Comparison of ENCODE assay signal across 14 cellular contexts in the genomic region with DNA sequence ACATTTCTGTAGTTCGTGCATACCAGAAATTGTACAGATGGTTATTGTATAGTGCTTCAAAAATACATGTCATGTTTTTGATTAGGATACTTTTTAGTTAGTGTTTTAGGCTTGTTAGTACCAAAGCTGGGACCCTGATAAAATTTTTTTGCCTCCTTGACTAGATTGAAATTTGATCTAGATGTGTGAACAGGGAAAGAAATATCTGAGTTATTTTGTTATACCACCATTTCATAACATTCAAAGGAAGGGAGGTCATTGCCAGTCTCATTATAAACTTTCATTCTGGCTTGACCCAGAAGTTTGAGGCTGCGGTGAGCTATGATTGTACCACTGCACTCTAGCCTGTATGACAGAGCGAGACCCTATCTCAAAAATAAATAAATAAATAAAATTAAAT. TPM values are rescaled to one million over a fixed set of nuclear protein-coding genes. Genes with fewer than 3 reads are reported as not detected.
DNase-seq lines count a peak whose midpoint lies in the region; ATAC-seq and TF ChIP-seq lines count a peak whose summit lies in the region.
"Had no signal": no experiment of that assay in that cellular context is flagged by ENCODE, and none has a peak within 500 bp of the region (broad histone marks: within the 10 kb centered on the region; RNA-seq: fewer than 3 reads in every experiment).

No MANE protein-coding gene starts in this region.

- H3K27ac Mint-ChIP-seq in chondrocyte (ENCODE audit: unreplicated experiment): peak overlapping the region; percentile 58
- H3K27ac Mint-ChIP-seq: B cell; CD4-positive, alpha-beta T cell; GM23338 had no signal

- H3K27me3 ChIP-seq in osteoblast (ENCODE audit: insufficient read depth, low read length): no peaks in the 10 kb centered on the region

- H3K36me3 Mint-ChIP-seq in chondrocyte (ENCODE audit: low read depth): peaks cover 22% of the 10 kb centered on the region

- H3K27ac ChIP-seq in SK-N-MC: 0 out of 2 replicates have a peak overlapping the region, but pooled peaks have one; percentile 8
- no peak overlapping the region for H3K27ac ChIP-seq in osteoblast (ENCODE audit: low read depth, low read length)

- peaks cover 86% of the 10 kb centered on the region for H4K20me1 ChIP-seq in osteoblast (ENCODE audit: insufficient read depth, low read length)

- no peak for ATAC-seq in HG03378 (IDR thresholded peaks at IDR 0.05; ENCODE audit: unreplicated experiment)
- ATAC-seq: GM23338 had no signal

- H3K4me3 Mint-ChIP-seq in chondrocyte (ENCODE audit: unreplicated experiment): no peak overlapping the region
- H3K4me3 Mint-ChIP-seq: B cell; CD4-positive, alpha-beta T cell; GM23338 had no signal

- H3K4me1 Mint-ChIP-seq in chondrocyte (ENCODE audit: low read depth): peaks cover 69% of the 10 kb centered on the region

- H3K9me3 Mint-ChIP-seq in chondrocyte (ENCODE audit: low read depth): no peaks in the 10 kb centered on the region
- H3K9me3 Mint-ChIP-seq: CD4-positive, alpha-beta T cell; GM23338 had no signal

- peaks cover 81% of the 10 kb centered on the region for H3K4me1 ChIP-seq in osteoblast (ENCODE audit: insufficient read depth, low read length)

- H2AFZ ChIP-seq in osteoblast (ENCODE audit: low read length): no peak overlapping the region
- H2AFZ ChIP-seq: GM23338 had no signal

- H3K79me2 ChIP-seq in osteoblast (ENCODE audit: insufficient read depth, low read length): peaks cover 100% of the 10 kb centered on the region

- H3K4me2 ChIP-seq in osteoblast (ENCODE audit: insufficient read depth, low read length): peak overlapping the region; percentile 31
- H3K4me2 ChIP-seq: GM23338 had no signal

- peaks cover 22% of the 10 kb centered on the region for H3K36me3 ChIP-seq in SK-N-MC (ENCODE audit: insufficient read depth, low read length)
- peaks cover 73% of the 10 kb centered on the region for H3K36me3 ChIP-seq in osteoblast (ENCODE audit: insufficient read depth, low read length)

- no peak overlapping the region for H3K4me3 ChIP-seq in SK-N-MC
- no peak overlapping the region for H3K4me3 ChIP-seq in osteoblast (ENCODE audit: insufficient read depth, low read length)
- H3K4me3 ChIP-seq: GM23338 had no signal

- DNase-seq in SK-N-MC (ENCODE audit: low read depth, low spot score): no peak
- DNase-seq in chondrocyte (ENCODE audit: low spot score): no peak
- DNase-seq in osteoblast (ENCODE audit: insufficient read length, low spot score, missing footprints): no peak
- no peak for DNase-seq in stimulated activated CD8-positive, alpha-beta memory T cell treated with anti-CD3 and anti-CD28 coated beads, Interleukin-4, amount 100 ng/mL, for 48 hours
- no peak for DNase-seq in GM19240 (ENCODE audit: insufficient read length, low spot score)
- DNase-seq in foreskin melanocyte: no peak
- DNase-seq: C1 segment of cervical spinal cord; CD4-positive, alpha-beta T cell; DMS79; EL; H7 had no signal

- H3K9me3 ChIP-seq in SK-N-MC (ENCODE audit: low read depth, low read length) (no peaks in the 10 kb centered on the region), osteoblast (ENCODE audit: low read depth, low read length) (no peaks in the 10 kb centered on the region)

- H3K9ac ChIP-seq in SK-N-MC (ENCODE audit: insufficient read length): no peak overlapping the region

- H3K27me3 Mint-ChIP-seq in chondrocyte (ENCODE audit: low read depth): no peaks in the 10 kb centered on the region
- H3K27me3 Mint-ChIP-seq: B cell; CD4-positive, alpha-beta T cell had no signal

- TF ChIP-seq CTCF in chondrocyte (IDR thresholded peaks at IDR 0.05) (no peak), osteoblast (IDR thresholded peaks at IDR 0.05; ENCODE audit: extremely low read depth, low read depth, low read length) (no peak)

RNA-seq across cellular contexts. Expression of gene LMO7, which starts 9.0 kb away (rescaled TPM):
- total RNA-seq in chondrocyte (199 to 335 TPM (median 201 TPM) in 3 replicates), osteoblast (465 and 536 TPM in 2 replicates)
